In genomic region chr3:69784854-69785523, GRCh38 we compare ENCODE assay signal across 11 cellular contexts. TPM values are rescaled to one million over a fixed set of nuclear protein-coding genes. Genes with fewer than 3 reads are reported as not detected.
DNase-seq lines count a peak whose midpoint lies in the region; ATAC-seq and TF ChIP-seq lines count a peak whose summit lies in the region.
"Had no signal": no experiment of that assay in that cellular context is flagged by ENCODE, and none has a peak within 500 bp of the region (broad histone marks: within the 10 kb centered on the region; RNA-seq: fewer than 3 reads in every experiment).

No MANE protein-coding gene starts in this region.

- H3K36me3 Mint-ChIP-seq in neural progenitor cell = no peaks in the 10 kb centered on the region
- H3K36me3 Mint-ChIP-seq in activated CD4-positive, alpha-beta T cell treated with anti-CD3 and anti-CD28 coated beads, Interleukin-2, amount 10 ng/mL, durations not matched to agents 7 days and 5 days (ENCODE audit: low read depth) = no peaks in the 10 kb centered on the region

- ATAC-seq in esophagus mucosa (peak; percentile 59), GM18909 (IDR thresholded peaks at IDR 0.05; ENCODE audit: poor library complexity, unreplicated experiment) (no peak)
- ATAC-seq: activated CD8-positive, alpha-beta T cell treated with anti-CD3 and anti-CD28 coated beads for 36 hours had no signal

- TF ChIP-seq CTCF in AG10803 (conservative IDR thresholded peaks at IDR 0.05; ENCODE audit: low read length) (no peak), neural progenitor cell (IDR thresholded peaks at IDR 0.05) (no peak)

- POLR2A ChIA-PET in activated CD4-positive, alpha-beta T cell treated with anti-CD3 and anti-CD28 coated beads, Interleukin-2, amount 10 ng/mL, durations not matched to agents 7 days and 5 days (lab: Charles Lee) = no interaction called here

- H3F3A ChIP-seq in neural progenitor cell (ENCODE audit: low read depth) = no peaks in the 10 kb centered on the region

- H3K27me3 ChIP-seq in neural progenitor cell = no peaks in the 10 kb centered on the region

- no peak overlapping the region for H3K27ac Mint-ChIP-seq in neural progenitor cell
- H3K27ac Mint-ChIP-seq in activated CD4-positive, alpha-beta T cell treated with anti-CD3 and anti-CD28 coated beads, Interleukin-2, amount 10 ng/mL, durations not matched to agents 7 days and 5 days = no peak overlapping the region
- H3K27ac Mint-ChIP-seq: activated CD8-positive, alpha-beta T cell treated with anti-CD3 and anti-CD28 coated beads for 36 hours had no signal

- H3K4me3 ChIP-seq in AG10803 (ENCODE audit: low read length) (no peak overlapping the region), neural progenitor cell (no peak overlapping the region)

- no peaks in the 10 kb centered on the region for H4K20me1 ChIP-seq in neural progenitor cell (ENCODE audit: low read depth)

- peaks cover 8% of the 10 kb centered on the region for H3K9me3 Mint-ChIP-seq in neural progenitor cell
- no peaks in the 10 kb centered on the region for H3K9me3 Mint-ChIP-seq in activated CD4-positive, alpha-beta T cell treated with anti-CD3 and anti-CD28 coated beads, Interleukin-2, amount 10 ng/mL, durations not matched to agents 7 days and 5 days

- H2AFZ ChIP-seq in neural progenitor cell (replicated peaks) = no peak overlapping the region

- H3K9me3 ChIP-seq in neural progenitor cell (ENCODE audit: low read depth) = no peaks in the 10 kb centered on the region

- peaks cover 2% of the 10 kb centered on the region for H3K27me3 Mint-ChIP-seq in neural progenitor cell (ENCODE audit: insufficient read depth, low read depth)
- H3K27me3 Mint-ChIP-seq in activated CD4-positive, alpha-beta T cell treated with anti-CD3 and anti-CD28 coated beads, Interleukin-2, amount 10 ng/mL, durations not matched to agents 7 days and 5 days = no peaks in the 10 kb centered on the region
- H3K27me3 Mint-ChIP-seq: activated CD8-positive, alpha-beta T cell treated with anti-CD3 and anti-CD28 coated beads for 36 hours had no signal

- H3K4me1 Mint-ChIP-seq in neural progenitor cell = peaks cover 6% of the 10 kb centered on the region
- H3K4me1 Mint-ChIP-seq in activated CD4-positive, alpha-beta T cell treated with anti-CD3 and anti-CD28 coated beads, Interleukin-2, amount 10 ng/mL, durations not matched to agents 7 days and 5 days = no peaks in the 10 kb centered on the region

- no peaks in the 10 kb centered on the region for H3K36me3 ChIP-seq in neural progenitor cell

- no peak overlapping the region for H3K4me2 ChIP-seq in neural progenitor cell

- no peak overlapping the region for H3K27ac ChIP-seq in neural progenitor cell
- H3K27ac ChIP-seq: epithelial cell of prostate had no signal

- DNase-seq in AG10803 (ENCODE audit: low read depth) = peak; percentile 74
- DNase-seq in NOMO-1 treated with dmso at 0.1 percent for 144 hours (lab: John Stamatoyannopoulos, UW; ENCODE audit: unreplicated experiment) = peak; percentile 55
- DNase-seq in myocyte (ENCODE audit: low read depth) = peak; percentile 94
- no peak for DNase-seq in neural progenitor cell (ENCODE audit: low spot score)
- no peak for DNase-seq in activated CD4-positive, alpha-beta T cell treated with anti-CD3 and anti-CD28 coated beads, Interleukin-2, amount 10 ng/mL, durations not matched to agents 7 days and 5 days
- no peak for DNase-seq in COR-L47 (lab: John Stamatoyannopoulos, UW)
- DNase-seq: activated CD8-positive, alpha-beta T cell treated with anti-CD3 and anti-CD28 coated beads for 36 hours; NCI-H1105 had no signal

- H3K4me1 ChIP-seq in neural progenitor cell = no peaks in the 10 kb centered on the region

- H3K9ac ChIP-seq in neural progenitor cell = no peak overlapping the region

- CTCF ChIA-PET in activated CD4-positive, alpha-beta T cell treated with anti-CD3 and anti-CD28 coated beads, Interleukin-2, amount 10 ng/mL, durations not matched to agents 7 days and 5 days (lab: Charles Lee) = no interaction called here

- H3K4me3 Mint-ChIP-seq in neural progenitor cell = no peak overlapping the region
- H3K4me3 Mint-ChIP-seq in activated CD4-positive, alpha-beta T cell treated with anti-CD3 and anti-CD28 coated beads, Interleukin-2, amount 10 ng/mL, durations not matched to agents 7 days and 5 days = no peak overlapping the region
- H3K4me3 Mint-ChIP-seq: activated CD8-positive, alpha-beta T cell treated with anti-CD3 and anti-CD28 coated beads for 36 hours had no signal

- H3K79me2 ChIP-seq in neural progenitor cell (ENCODE audit: low read depth) = no peaks in the 10 kb centered on the region

RNA-seq across cellular contexts. Expression of gene MITF, which starts 45.7 kb away (rescaled TPM):
- total RNA-seq in esophagus mucosa (2.1 TPM), myocyte (12.5 and 17.7 TPM in 2 replicates), neural progenitor cell (ENCODE audit: low replicate concordance) (0.09 TPM in 1 of 2 replicates, not detected in the other)
- 6.5 TPM for polyA plus RNA-seq in myocyte (2012)
- under 1 TPM in 1 of 2 experiments, not detected in 1; 0.10 TPM for total RNA-seq in activated CD4-positive, alpha-beta T cell treated with anti-CD3 and anti-CD28 coated beads, Interleukin-2, amount 10 ng/mL, durations not matched to agents 7 days and 5 days
- total RNA-seq: activated CD8-positive, alpha-beta T cell treated with anti-CD3 and anti-CD28 coated beads for 36 hours had no signal

Comparison
In these comparisons a context has a peak if more than half of its experiments do, and no peak if none do; other contexts are left out.
1. DNase-seq: peak in AG10803 (single experiment), NOMO-1 treated with dmso at 0.1 percent for 144 hours (single experiment) and myocyte (single experiment); none in neural progenitor cell (single experiment), activated CD4-positive, alpha-beta T cell treated with anti-CD3 and anti-CD28 coated beads, Interleukin-2, amount 10 ng/mL, durations not matched to agents 7 days and 5 days (single experiment) and COR-L47 (single experiment).